23 cellular contexts compared by ENCODE assay signal in genomic region chr20:53723621-53724020, GRCh38.
"Had no signal": no experiment of that assay in that cellular context is flagged by ENCODE, and none has a peak within 500 bp of the region (broad histone marks: within the 10 kb centered on the region; RNA-seq: fewer than 3 reads in every experiment).

No MANE protein-coding gene starts in this region.

- H3K79me2 ChIP-seq: parathyroid adenoma had no signal

- H3K4me1 ChIP-seq: adrenal gland, esophagus muscularis mucosa, gastroesophageal sphincter, heart left ventricle, parathyroid adenoma, testis, upper lobe of left lung had no signal

- H3K4me2 ChIP-seq: smooth muscle cell had no signal

- H3K9ac ChIP-seq: parathyroid adenoma had no signal

- H2AFZ ChIP-seq: parathyroid adenoma had no signal

- H3K36me3 ChIP-seq: adrenal gland, esophagus muscularis mucosa, gastroesophageal sphincter, heart left ventricle, left lung, neutrophil, upper lobe of left lung had no signal

- H3K27me3 Mint-ChIP-seq: naive thymus-derived CD4-positive, alpha-beta T cell had no signal

- ATAC-seq: activated CD4-positive, CD25-positive, alpha-beta regulatory T cell treated with anti-CD3 and anti-CD28 coated beads, Interleukin-2, amount 50 U/mL, for 24 hours; gastroesophageal sphincter; heart left ventricle; left lung; naive thymus-derived CD4-positive, alpha-beta T cell; sciatic nerve had no signal

- FAIRE-seq: astrocyte, bronchial epithelial cell had no signal

- H3K4me3 Mint-ChIP-seq: naive thymus-derived CD4-positive, alpha-beta T cell had no signal

- DNase-seq: activated naive CD4-positive, alpha-beta T cell; adrenal gland; cerebellar nuclear complex; cortex of kidney; effector CD8-positive, alpha-beta T cell; heart left ventricle; left lung; mammary epithelial cell; naive thymus-derived CD4-positive, alpha-beta T cell; stimulated activated CD4-positive, alpha-beta T cell treated with anti-CD3 and anti-CD28 coated beads, Interleukin-4, amount 100 ng/mL, for 1 hour; SW 1271; T1000; testis; upper lobe of left lung had no signal

- H3K27ac ChIP-seq: adrenal gland, esophagus muscularis mucosa, gastroesophageal sphincter, heart left ventricle, left lung, neutrophil, parathyroid adenoma, testis, upper lobe of left lung had no signal

- H3K27me3 ChIP-seq: adrenal gland, esophagus muscularis mucosa, gastroesophageal sphincter, heart left ventricle, left lung, neutrophil, testis, upper lobe of left lung had no signal

- H3K4me3 ChIP-seq: adrenal gland, esophagus muscularis mucosa, gastroesophageal sphincter, heart left ventricle, left lung, smooth muscle cell, testis, upper lobe of left lung had no signal

- H3K9me3 ChIP-seq: adrenal gland, esophagus muscularis mucosa, gastroesophageal sphincter, heart left ventricle, left lung, neutrophil, testis, upper lobe of left lung had no signal
